ENCODE assay signal across 32 cellular contexts in genomic region chr12:99146185-99146584, GRCh38.
DNase-seq lines count a peak whose midpoint lies in the region; ATAC-seq, FAIRE-seq and TF ChIP-seq lines count a peak whose summit lies in the region.
"Had no signal": no experiment of that assay in that cellular context is flagged by ENCODE, and none has a peak within 500 bp of the region (broad histone marks: within the 10 kb centered on the region; RNA-seq: fewer than 3 reads in every experiment).

No MANE protein-coding gene starts in this region.

- no peaks in the 10 kb centered on the region for H3K79me2 ChIP-seq in PC-9 (ENCODE audit: low read depth)

- H2AFZ ChIP-seq in PC-9, result no peak overlapping the region; the same call in 1 of the 2 replicates

- intact Hi-C loops in PC-9 (cut with micrococcal nuclease; ENCODE audit: unreplicated experiment), result no loop called here
- intact Hi-C loops in upper lobe of right lung (cut with DNase I), result no loop called here

- H3K9me3 ChIP-seq in PC-9 (ENCODE audit: insufficient read depth, low read depth), result no peaks in the 10 kb centered on the region
- H3K9me3 ChIP-seq in upper lobe of right lung, result no peaks in the 10 kb centered on the region
- H3K9me3 ChIP-seq: adrenal gland, gastroesophageal sphincter, upper lobe of left lung had no signal

- no peaks in the 10 kb centered on the region for H3K4me1 ChIP-seq in PC-9 (replicated peaks; ENCODE audit: insufficient read depth)
- H3K4me1 ChIP-seq in upper lobe of right lung, result no peaks in the 10 kb centered on the region
- H3K4me1 ChIP-seq: adrenal gland, gastroesophageal sphincter, upper lobe of left lung had no signal

- CTCF ChIA-PET in PC-9 (lab: Charles Lee), result no interaction called here

- no peak for FAIRE-seq in GM12891 (lab: Jason Lieb, UNC)
- FAIRE-seq: GM19239, HTR-8/SVneo had no signal

- no peak for TF ChIP-seq CTCF in PC-9 (conservative IDR thresholded peaks at IDR 0.05)
- TF ChIP-seq CTCF in fibroblast of pulmonary artery (IDR thresholded peaks at IDR 0.05; ENCODE audit: low read length, missing control alignments), result no peak
- TF ChIP-seq CTCF in upper lobe of right lung (IDR thresholded peaks at IDR 0.05), result no peak
- no peak for TF ChIP-seq CTCF in nephron progenitor cell (IDR thresholded peaks at IDR 0.05)

- no peak overlapping the region for H3K4me3 Mint-ChIP-seq in nephron progenitor cell
- H3K4me3 Mint-ChIP-seq: activated CD4-positive, alpha-beta memory T cell treated with anti-CD3 and anti-CD28 coated beads, Interleukin-2, amount 10 ng/mL, durations not matched to agents 7 days and 5 days; activated naive CD4-positive, alpha-beta T cell treated with anti-CD3 and anti-CD28 coated beads for 36 hours; activated T-helper 1 cell treated with anti-CD3 and anti-CD28 coated beads, Interleukin-12 subunit alpha, Interleukin-12 subunit beta, Interleukin-2, Interleukin-4 antibody, amounts not matched to agents 30 ng/mL and 10 ng/mL and 1 ng/mL, durations not matched to agents 14 hours and 24 hours and 36 hours; brain; CD4-positive, CD25-positive, alpha-beta regulatory T cell; natural killer cell; stimulated activated naive B cell treated with anti-CD40 and anti-IgM and Interleukin-4, amounts not matched to agents 10 μg/mL and 1 μg/mL and 100 μg/mL, for 72 hours had no signal

- ATAC-seq in upper lobe of right lung, result peak; percentile 51
- ATAC-seq in stimulated activated naive CD8-positive, alpha-beta T cell treated with anti-CD3 and anti-CD28 coated beads, Interleukin-15, Interleukin-2, amounts not matched to agents 100 U/mL and 50 U/mL, for 24 hours, result no peak
- ATAC-seq: gastroesophageal sphincter; natural killer cell; SK-N-SH treated with all-trans-retinoic acid at 6 μM for 48 hours; stimulated activated naive B cell treated with anti-CD40 and anti-IgM and Interleukin-4, amounts not matched to agents 10 μg/mL and 1 μg/mL and 100 μg/mL, for 72 hours had no signal

- no peak overlapping the region for H3K27ac Mint-ChIP-seq in nephron progenitor cell
- H3K27ac Mint-ChIP-seq: activated CD4-positive, alpha-beta memory T cell treated with anti-CD3 and anti-CD28 coated beads, Interleukin-2, amount 10 ng/mL, durations not matched to agents 7 days and 5 days; activated naive CD4-positive, alpha-beta T cell treated with anti-CD3 and anti-CD28 coated beads for 36 hours; activated T-helper 1 cell treated with anti-CD3 and anti-CD28 coated beads, Interleukin-12 subunit alpha, Interleukin-12 subunit beta, Interleukin-2, Interleukin-4 antibody, amounts not matched to agents 30 ng/mL and 10 ng/mL and 1 ng/mL, durations not matched to agents 14 hours and 24 hours and 36 hours; brain; CD4-positive, CD25-positive, alpha-beta regulatory T cell; natural killer cell; stimulated activated naive B cell treated with anti-CD40 and anti-IgM and Interleukin-4, amounts not matched to agents 10 μg/mL and 1 μg/mL and 100 μg/mL, for 72 hours had no signal

- peak; percentile 18 for DNase-seq in SIG-M5 treated with dmso at 0.1 percent for 504 hours (lab: John Stamatoyannopoulos, UW; ENCODE audit: unreplicated experiment)
- DNase-seq in SIG-M5 (lab: John Stamatoyannopoulos, UW), result no peak
- DNase-seq in PC-9, result no peak
- peak; percentile 8 for DNase-seq in fibroblast of pulmonary artery (ENCODE audit: low read depth)
- DNase-seq in upper lobe of right lung, result no peak
- DNase-seq in nephron progenitor cell, result no peak
- no peak for DNase-seq in stimulated activated naive CD8-positive, alpha-beta T cell treated with anti-CD3 and anti-CD28 coated beads, Interleukin-15, Interleukin-2, amounts not matched to agents 100 U/mL and 50 U/mL, for 24 hours
- no peak for DNase-seq in GM12891 (ENCODE audit: insufficient read length, low spot score)
- DNase-seq: 8988T; activated CD4-positive, alpha-beta memory T cell treated with anti-CD3 and anti-CD28 coated beads, Interleukin-2, amount 10 ng/mL, durations not matched to agents 7 days and 5 days; activated CD4-positive, alpha-beta T cell treated with anti-CD3 and anti-CD28 coated beads for 1 hour; activated CD8-positive, alpha-beta memory T cell treated with anti-CD3 and anti-CD28 coated beads, Interleukin-2, amount 50 U/mL, for 4 hours; activated naive CD4-positive, alpha-beta T cell treated with anti-CD3 and anti-CD28 coated beads for 36 hours; CD4-positive, CD25-positive, alpha-beta regulatory T cell; DMS79 treated with DMSO at 0.1 percent for 48 hours; GF-D8; hippocampal formation; KBM-7; natural killer cell; NCI-H1436; NCI-H226; stimulated activated naive B cell treated with anti-CD40 and anti-IgM and Interleukin-4, amounts not matched to agents 10 μg/mL and 1 μg/mL and 100 μg/mL, for 72 hours; T-helper 2 cell; upper lobe of left lung had no signal

- H3K4me1 Mint-ChIP-seq in nephron progenitor cell, result no peaks in the 10 kb centered on the region
- H3K4me1 Mint-ChIP-seq: activated CD4-positive, alpha-beta memory T cell treated with anti-CD3 and anti-CD28 coated beads, Interleukin-2, amount 10 ng/mL, durations not matched to agents 7 days and 5 days; CD4-positive, CD25-positive, alpha-beta regulatory T cell; natural killer cell; stimulated activated naive B cell treated with anti-CD40 and anti-IgM and Interleukin-4, amounts not matched to agents 10 μg/mL and 1 μg/mL and 100 μg/mL, for 72 hours had no signal

- no TSS peak for BruUV-seq in PC-9 (replicated peaks; lab: Mats Ljungman, UMichigan)

- no peaks in the 10 kb centered on the region for H3K27me3 Mint-ChIP-seq in nephron progenitor cell (ENCODE audit: low read depth, poor library complexity)
- H3K27me3 Mint-ChIP-seq: activated CD4-positive, alpha-beta memory T cell treated with anti-CD3 and anti-CD28 coated beads, Interleukin-2, amount 10 ng/mL, durations not matched to agents 7 days and 5 days; brain; CD4-positive, CD25-positive, alpha-beta regulatory T cell; stimulated activated naive B cell treated with anti-CD40 and anti-IgM and Interleukin-4, amounts not matched to agents 10 μg/mL and 1 μg/mL and 100 μg/mL, for 72 hours had no signal

- H3K36me3 ChIP-seq in PC-9 (ENCODE audit: low read depth) (no peaks in the 10 kb centered on the region), upper lobe of right lung (no peaks in the 10 kb centered on the region)
- H3K36me3 ChIP-seq: adrenal gland, gastroesophageal sphincter, upper lobe of left lung had no signal

- H3K4me3 ChIP-seq in PC-9 (no peak overlapping the region), fibroblast of pulmonary artery (replicated peaks; ENCODE audit: low read depth, low read length) (no peak overlapping the region), upper lobe of right lung (no peak overlapping the region)
- H3K4me3 ChIP-seq: adrenal gland, gastroesophageal sphincter, skin epidermis, upper lobe of left lung had no signal

- H3K9me2 ChIP-seq in PC-9 (ENCODE audit: insufficient read depth), result no peaks in the 10 kb centered on the region

- no peak overlapping the region for H3K27ac ChIP-seq in PC-9
- H3K27ac ChIP-seq in upper lobe of right lung, result no peak overlapping the region
- H3K27ac ChIP-seq: adrenal gland, gastroesophageal sphincter, skin epidermis, upper lobe of left lung had no signal

- POLR2A ChIA-PET in PC-9 (lab: Charles Lee; ENCODE audit: unreplicated experiment), result no interaction called here

- H3K36me3 Mint-ChIP-seq in nephron progenitor cell (ENCODE audit: low read depth), result no peaks in the 10 kb centered on the region
- H3K36me3 Mint-ChIP-seq: CD4-positive, CD25-positive, alpha-beta regulatory T cell; natural killer cell; stimulated activated naive B cell treated with anti-CD40 and anti-IgM and Interleukin-4, amounts not matched to agents 10 μg/mL and 1 μg/mL and 100 μg/mL, for 72 hours had no signal

- no peaks in the 10 kb centered on the region for H3F3A ChIP-seq in PC-9 (ENCODE audit: insufficient read depth, low read depth)

- no peaks in the 10 kb centered on the region for H4K20me1 ChIP-seq in PC-9 (ENCODE audit: insufficient read depth)

- H3K27me3 ChIP-seq in PC-9 (ENCODE audit: insufficient read depth, low read depth), result no peaks in the 10 kb centered on the region
- H3K27me3 ChIP-seq in upper lobe of right lung, result no peaks in the 10 kb centered on the region
- H3K27me3 ChIP-seq: adrenal gland, gastroesophageal sphincter, upper lobe of left lung had no signal

- H3K4me2 ChIP-seq in PC-9, result peak overlapping the region; percentile 21; the same call in 1 of the 2 replicates

- no peaks in the 10 kb centered on the region for H3K9me3 Mint-ChIP-seq in nephron progenitor cell
- H3K9me3 Mint-ChIP-seq: brain had no signal

- no peak for TF ChIP-seq POLR2A in GM12891 (IDR thresholded peaks at IDR 0.05; ENCODE audit: low read depth, low read length)

TF ChIP-seq in GM12891, 5 proteins besides CTCF, POLR2A, EP300 and RAD21:
- TF ChIP-seq SPI1 (IDR thresholded peaks at IDR 0.05; ENCODE audit: low read depth, low read length) (no peak), POU2F2 (IDR thresholded peaks at IDR 0.05; ENCODE audit: low read depth, low read length) (no peak), PAX5 (IDR thresholded peaks at IDR 0.05; ENCODE audit: insufficient read depth, low read length, severe bottlenecking) (no peak), TAF1 (IDR thresholded peaks at IDR 0.05; ENCODE audit: low read depth, low read length) (no peak), POLR2AphosphoS5 (IDR thresholded peaks at IDR 0.05; ENCODE audit: low read depth, low read length) (no peak)

Comparison
In these comparisons a context has a peak if more than half of its experiments do, and no peak if none do; other contexts are left out.
1. DNase-seq: peak in SIG-M5 treated with dmso at 0.1 percent for 504 hours (single experiment) and fibroblast of pulmonary artery (single experiment); none in SIG-M5 (single experiment), PC-9 (0 of 2), upper lobe of right lung (single experiment), nephron progenitor cell (single experiment), stimulated activated naive CD8-positive, alpha-beta T cell treated with anti-CD3 and anti-CD28 coated beads, Interleukin-15, Interleukin-2, amounts not matched to agents 100 U/mL and 50 U/mL, for 24 hours (single experiment) and GM12891 (single experiment).